ENCODE assay signal across 15 cellular contexts in genomic region chr6:36523936-36524499, GRCh38.
"Had no signal": no experiment of that assay in that cellular context is flagged by ENCODE, and none has a peak within 500 bp of the region (broad histone marks: within the 10 kb centered on the region; RNA-seq: fewer than 3 reads in every experiment).

No MANE protein-coding gene starts in this region.

- H3K9me3 Mint-ChIP-seq: dendritic cell treated with granulocyte-macrophage colony-stimulating factor and Interleukin-4, amounts not matched to agents 40 ng/mL and 50 ng/mL, for 4 days; natural killer cell treated with Interleukin-12 subunit alpha and Interleukin-12 subunit beta and Interleukin-15 and Interleukin-18, amount 100 ng/mL, for 72 hours; stimulated activated memory B cell treated with anti-CD40 and anti-IgM and Interleukin-4, amounts not matched to agents 10 μg/mL and 1 μg/mL and 100 μg/mL, for 72 hours had no signal

- H2AFZ ChIP-seq: parathyroid adenoma had no signal

- H3K4me1 ChIP-seq: lower lobe of right lung, parathyroid adenoma, thyroid gland had no signal

- ATAC-seq: activated CD4-positive, CD25-positive, alpha-beta regulatory T cell treated with anti-CD3 and anti-CD28 coated beads, Interleukin-2, amount 50 U/mL, for 24 hours; lower lobe of right lung; natural killer cell treated with Interleukin-12 subunit alpha and Interleukin-12 subunit beta and Interleukin-15 and Interleukin-18, amount 100 ng/mL, for 72 hours; SK-N-SH treated with all-trans-retinoic acid at 6 μM for 48 hours; stimulated activated memory B cell treated with anti-CD40 and anti-IgM and Interleukin-4, amounts not matched to agents 10 μg/mL and 1 μg/mL and 100 μg/mL, for 72 hours had no signal

- H3K27me3 Mint-ChIP-seq: dendritic cell treated with granulocyte-macrophage colony-stimulating factor and Interleukin-4, amounts not matched to agents 40 ng/mL and 50 ng/mL, for 4 days; natural killer cell treated with Interleukin-12 subunit alpha and Interleukin-12 subunit beta and Interleukin-15 and Interleukin-18, amount 100 ng/mL, for 72 hours; stimulated activated memory B cell treated with anti-CD40 and anti-IgM and Interleukin-4, amounts not matched to agents 10 μg/mL and 1 μg/mL and 100 μg/mL, for 72 hours had no signal

- H3K4me3 ChIP-seq: lower lobe of right lung, sigmoid colon, thyroid gland had no signal

- H3K4me3 Mint-ChIP-seq: dendritic cell treated with granulocyte-macrophage colony-stimulating factor and Interleukin-4, amounts not matched to agents 40 ng/mL and 50 ng/mL, for 4 days; natural killer cell treated with Interleukin-12 subunit alpha and Interleukin-12 subunit beta and Interleukin-15 and Interleukin-18, amount 100 ng/mL, for 72 hours; stimulated activated memory B cell treated with anti-CD40 and anti-IgM and Interleukin-4, amounts not matched to agents 10 μg/mL and 1 μg/mL and 100 μg/mL, for 72 hours had no signal

- DNase-seq: activated CD4-positive, alpha-beta T cell treated with anti-CD3 and anti-CD28 coated beads, Interleukin-2, amount 50 U/mL, for 1 hour; activated naive CD4-positive, alpha-beta T cell treated with Interleukin-2 at 50 U/mL for 16 hours; lower lobe of right lung; sigmoid colon; stimulated activated CD4-positive, alpha-beta T cell treated with anti-CD3 and anti-CD28 coated beads, Interleukin-4, amount 100 ng/mL, for 4 hours; T-helper 1 cell; T1000; thyroid gland had no signal

- H3K27ac ChIP-seq: lower lobe of right lung, neutrophil, parathyroid adenoma, sigmoid colon, thyroid gland had no signal

- H3K9ac ChIP-seq: parathyroid adenoma had no signal

- H3K27me3 ChIP-seq: neutrophil, sigmoid colon, thyroid gland had no signal

- H3K27ac Mint-ChIP-seq: dendritic cell treated with granulocyte-macrophage colony-stimulating factor and Interleukin-4, amounts not matched to agents 40 ng/mL and 50 ng/mL, for 4 days; stimulated activated memory B cell treated with anti-CD40 and anti-IgM and Interleukin-4, amounts not matched to agents 10 μg/mL and 1 μg/mL and 100 μg/mL, for 72 hours had no signal

- H3K9me3 ChIP-seq: lower lobe of right lung, neutrophil, sigmoid colon, thyroid gland had no signal
